Comparison of ENCODE assay signal across 20 cellular contexts in genomic region chr1:218492840-218493239, GRCh38.
DNase-seq lines count a peak whose midpoint lies in the region; ATAC-seq, FAIRE-seq and TF ChIP-seq lines count a peak whose summit lies in the region.
"Had no signal": no experiment of that assay in that cellular context is flagged by ENCODE, and none has a peak within 500 bp of the region (broad histone marks: within the 10 kb centered on the region; RNA-seq: fewer than 3 reads in every experiment).

No MANE protein-coding gene starts in this region.

- H3K27ac Mint-ChIP-seq in stimulated activated effector memory CD8-positive, alpha-beta T cell treated with anti-CD3 and anti-CD28 coated beads, Interleukin-12 subunit alpha, Interleukin-12 subunit beta, amount 100 ng/mL, for 72 hours, result no peak overlapping the region
- H3K27ac Mint-ChIP-seq in endothelial cell (ENCODE audit: unreplicated experiment), result no peak overlapping the region
- H3K27ac Mint-ChIP-seq: B cell; CD4-positive, alpha-beta T cell had no signal

- CTCF ChIA-PET in A549 (lab: Yijun Ruan, JAX), result interaction anchor here (0.5 to 1.1 kb wide), 5 partner anchors 152 to 1319 kb away, joined by 3 to 5 read pairs (median 3); no protein-coding TSS in a partner anchor
- CTCF ChIA-PET in HEK293 (lab: Yijun Ruan, JAX), result no interaction called here

- H3K4me1 ChIP-seq in A549 (peaks cover 48% of the 10 kb centered on the region), HEK293 (ENCODE audit: control insufficient read depth, insufficient read depth, low read length) (no peaks in the 10 kb centered on the region)

- no peak for ATAC-seq in A549
- ATAC-seq in HG02798 (IDR thresholded peaks at IDR 0.05; ENCODE audit: poor library complexity, unreplicated experiment), result no peak
- ATAC-seq in stimulated activated effector memory CD8-positive, alpha-beta T cell treated with anti-CD3 and anti-CD28 coated beads, Interleukin-12 subunit alpha, Interleukin-12 subunit beta, amount 100 ng/mL, for 72 hours, result no peak
- ATAC-seq: HCT116 had no signal

- no peak for TF ChIP-seq EP300 in A549 (IDR thresholded peaks at IDR 0.05)

- DNase-seq in A549 (ENCODE audit: low read depth in 1 of 2, low spot score in 1 of 2), result no peak
- peak; percentile 12 for DNase-seq in RKO (ENCODE audit: low spot score)
- DNase-seq in iris pigment epithelial cell (ENCODE audit: low read depth), result peak; percentile 68
- DNase-seq in stimulated activated effector memory CD8-positive, alpha-beta T cell treated with anti-CD3 and anti-CD28 coated beads, Interleukin-12 subunit alpha, Interleukin-12 subunit beta, amount 100 ng/mL, for 72 hours (ENCODE audit: low spot score in 2 of 2), result no peak
- DNase-seq in UCSD-AML1 (lab: John Stamatoyannopoulos, UW; ENCODE audit: unreplicated experiment), result no peak
- no peak for DNase-seq in endothelial cell (ENCODE audit: low spot score)
- DNase-seq: CD4-positive, alpha-beta T cell; DND-41; NCI-H1092; NCI-H1694 treated with DMSO at 0.1 percent for 48 hours; NCI-H2171; NCI-H774; SJCRH30 had no signal

- H3K9me3 ChIP-seq in A549 (peaks cover 15% of the 10 kb centered on the region; the same call in 2 of the 3 replicates), HEK293 (ENCODE audit: control insufficient read depth, insufficient read depth, low read depth, low read length) (no peaks in the 10 kb centered on the region)

- H3K4me3 Mint-ChIP-seq in stimulated activated effector memory CD8-positive, alpha-beta T cell treated with anti-CD3 and anti-CD28 coated beads, Interleukin-12 subunit alpha, Interleukin-12 subunit beta, amount 100 ng/mL, for 72 hours, result no peak overlapping the region
- H3K4me3 Mint-ChIP-seq in endothelial cell (ENCODE audit: unreplicated experiment), result no peak overlapping the region
- H3K4me3 Mint-ChIP-seq: B cell; CD4-positive, alpha-beta T cell had no signal

- no peak for TF ChIP-seq POLR2A in A549 (IDR thresholded peaks at IDR 0.05; ENCODE audit: low read length)

- TF ChIP-seq RAD21 in A549 (conservative IDR thresholded peaks at IDR 0.05 in 1 of 2, IDR thresholded peaks at IDR 0.05 in 1 of 2), result no peak

- no peaks in the 10 kb centered on the region for H3K9me3 Mint-ChIP-seq in stimulated activated effector memory CD8-positive, alpha-beta T cell treated with anti-CD3 and anti-CD28 coated beads, Interleukin-12 subunit alpha, Interleukin-12 subunit beta, amount 100 ng/mL, for 72 hours
- H3K9me3 Mint-ChIP-seq in endothelial cell (ENCODE audit: unreplicated experiment), result no peaks in the 10 kb centered on the region
- H3K9me3 Mint-ChIP-seq: CD4-positive, alpha-beta T cell had no signal

- TF ChIP-seq CTCF in A549 (IDR thresholded peaks at IDR 0.05), result no peak
- no peak for TF ChIP-seq CTCF in HEK293 (tag by site-specific recombination; IDR thresholded peaks at IDR 0.05)
- TF ChIP-seq CTCF in endothelial cell (IDR thresholded peaks at IDR 0.05; ENCODE audit: unreplicated experiment), result no peak

- H3K4me1 Mint-ChIP-seq in stimulated activated effector memory CD8-positive, alpha-beta T cell treated with anti-CD3 and anti-CD28 coated beads, Interleukin-12 subunit alpha, Interleukin-12 subunit beta, amount 100 ng/mL, for 72 hours, result no peaks in the 10 kb centered on the region
- H3K4me1 Mint-ChIP-seq in endothelial cell (ENCODE audit: unreplicated experiment), result no peaks in the 10 kb centered on the region
- H3K4me1 Mint-ChIP-seq: B cell had no signal

- H3K27ac ChIP-seq in A549 (peak overlapping the region; percentile 87 to 89; a peak in 4 of 6 replicates), HEK293 (ENCODE audit: extremely low read depth, low read depth, low read length) (no peak overlapping the region)
- H3K27ac ChIP-seq: RWPE1, SJCRH30 had no signal

- WGBS in A549 (ENCODE audit: missing lambda C conversion rate), result 51% methylated on average over 2 of the region's 2 CpGs

- FAIRE-seq in A549 (lab: Jason Lieb, UNC), result peak; percentile 46
- FAIRE-seq: D721Med, HTR-8/SVneo had no signal

- no peak overlapping the region for H3K4me2 ChIP-seq in A549

- no peaks in the 10 kb centered on the region for H3K36me3 Mint-ChIP-seq in stimulated activated effector memory CD8-positive, alpha-beta T cell treated with anti-CD3 and anti-CD28 coated beads, Interleukin-12 subunit alpha, Interleukin-12 subunit beta, amount 100 ng/mL, for 72 hours
- no peaks in the 10 kb centered on the region for H3K36me3 Mint-ChIP-seq in endothelial cell (ENCODE audit: low read depth, unreplicated experiment)

- H3K36me3 ChIP-seq in HEK293 (ENCODE audit: control insufficient read depth in 2 of 2, insufficient read depth in 1 of 2, low read length in 2 of 2), result no peaks in the 10 kb centered on the region
- H3K36me3 ChIP-seq: SJCRH30 had no signal

- H3K27me3 Mint-ChIP-seq in endothelial cell (ENCODE audit: unreplicated experiment), result no peaks in the 10 kb centered on the region
- H3K27me3 Mint-ChIP-seq: B cell had no signal

- POLR2A ChIA-PET in A549 (lab: Yijun Ruan, JAX), result no interaction called here
- POLR2A ChIA-PET in HEK293 (lab: Yijun Ruan, JAX), result no interaction called here

- H3K4me3 ChIP-seq in A549, result no peak overlapping the region
- H3K4me3 ChIP-seq in HEK293 (ENCODE audit: low read depth, low read length), result no peak overlapping the region
- H3K4me3 ChIP-seq: SJCRH30 had no signal

TF ChIP-seq in A549, 52 proteins besides CTCF, POLR2A, EP300 and RAD21:
- TF ChIP-seq MAX (IDR thresholded peaks at IDR 0.05) (0 out of 2 replicates have a peak, but pooled peaks have one; percentile 33), GATA3 (IDR thresholded peaks at IDR 0.05; ENCODE audit: borderline replicate concordance) (peak; percentile 87), HDAC2 (IDR thresholded peaks at IDR 0.05) (no peak)

TF ChIP-seq in HEK293, 187 proteins besides CTCF, POLR2A, EP300 and RAD21:
- TF ChIP-seq HOXD13 (CRISPR knock-in tag; IDR thresholded peaks at IDR 0.05; ENCODE audit: borderline replicate concordance) (no peak), ZNF248 (tag by site-specific recombination; IDR thresholded peaks at IDR 0.05) (no peak), ZNF768 (tag by site-specific recombination; IDR thresholded peaks at IDR 0.05) (no peak), HIC1 (tag by site-specific recombination; IDR thresholded peaks at IDR 0.05) (0 out of 2 replicates have a peak, but pooled peaks have one; percentile 28)
TF ChIP-seq in HEK293: peak in this region for 1.

Comparison
In these comparisons a context has a peak if more than half of its experiments do, and no peak if none do; other contexts are left out.
1. DNase-seq: peak in RKO (single experiment) and iris pigment epithelial cell (single experiment); none in A549 (0 of 2), stimulated activated effector memory CD8-positive, alpha-beta T cell treated with anti-CD3 and anti-CD28 coated beads, Interleukin-12 subunit alpha, Interleukin-12 subunit beta, amount 100 ng/mL, for 72 hours (0 of 2), UCSD-AML1 (single experiment) and endothelial cell (single experiment).